9 cellular contexts compared by ENCODE assay signal in genomic region chr5:87268970-87269377, GRCh38. TPM values are rescaled to one million over a fixed set of nuclear protein-coding genes. Genes with fewer than 3 reads are reported as not detected.
DNase-seq lines count a peak whose midpoint lies in the region; ATAC-seq and TF ChIP-seq lines count a peak whose summit lies in the region.
"Had no signal": no experiment of that assay in that cellular context is flagged by ENCODE, and none has a peak within 500 bp of the region (broad histone marks: within the 10 kb centered on the region; RNA-seq: fewer than 3 reads in every experiment).

No MANE protein-coding gene starts in this region.

- peak overlapping the region; percentile 85 for H3K4me3 ChIP-seq in lower leg skin (ENCODE audit: low read depth, poor library complexity, severe bottlenecking)
- peak overlapping the region; percentile 62 to 94 (median 80) for H3K4me3 ChIP-seq in tibial nerve

- ATAC-seq in HG03460 (IDR thresholded peaks at IDR 0.05; ENCODE audit: unreplicated experiment) (no peak), GM19397 (IDR thresholded peaks at IDR 0.05; ENCODE audit: unreplicated experiment) (no peak)

- peak overlapping the region; percentile 88 to 96 (median 90) for H3K27ac ChIP-seq in tibial nerve

- no peaks in the 10 kb centered on the region for H3K9me3 ChIP-seq in tibial nerve

- TF ChIP-seq EP300 in tibial nerve (IDR thresholded peaks at IDR 0.05) = no peak

- H3K4me1 Mint-ChIP-seq in activated naive CD4-positive, alpha-beta T cell treated with anti-CD3 and anti-CD28 coated beads for 36 hours (ENCODE audit: low read depth) = peaks cover 35% of the 10 kb centered on the region

- H3K27me3 ChIP-seq in tibial nerve = no peaks in the 10 kb centered on the region

- peaks cover 0 to 5% (median 0%) of the 10 kb centered on the region in 3 donors for H3K36me3 ChIP-seq in tibial nerve

- TF ChIP-seq CTCF in lower leg skin (IDR thresholded peaks at IDR 0.05) (no peak), tibial nerve (IDR thresholded peaks at IDR 0.05) (no peak)

- H3K27ac Mint-ChIP-seq in activated naive CD4-positive, alpha-beta T cell treated with anti-CD3 and anti-CD28 coated beads for 36 hours = peak overlapping the region; percentile 65

- CTCF ChIA-PET in activated naive CD4-positive, alpha-beta T cell treated with anti-CD3 and anti-CD28 coated beads for 36 hours (lab: Charles Lee) = interaction anchor here (1.1 kb wide), 1 partner anchor 36 kb away, joined by 3 read pairs; no protein-coding TSS in a partner anchor

- DNase-seq in activated naive CD4-positive, alpha-beta T cell treated with anti-CD3 and anti-CD28 coated beads for 36 hours = peak; percentile 20
- no peak for DNase-seq in activated naive CD4-positive, alpha-beta T cell treated with Interleukin-2 at 50 U/mL for 16 hours
- DNase-seq in astrocyte of the hippocampus (ENCODE audit: low read depth, low spot score) (peak; percentile 15), lower leg skin (ENCODE audit: low spot score in 2 of 2) (no peak), tibial nerve (ENCODE audit: low spot score in 2 of 2) (no peak)
- no peak for DNase-seq in activated CD8-positive, alpha-beta memory T cell treated with anti-CD3 and anti-CD28 coated beads, Interleukin-2, amount 50 U/mL, for 4 hours
- DNase-seq: stimulated activated CD4-positive, alpha-beta T cell treated with anti-CD3 and anti-CD28 coated beads, Interleukin-4, amount 100 ng/mL, for 1 hour had no signal

- 0 to 2% methylated on average over 4 of the region's 4 CpGs for WGBS in lower leg skin, 2 donors
- 3 to 4% methylated on average over 4 of the region's 4 CpGs for WGBS in tibial nerve, 2 donors

- intact Hi-C loops in activated naive CD4-positive, alpha-beta T cell treated with anti-CD3 and anti-CD28 coated beads for 36 hours (cut with micrococcal nuclease) = loop anchor here (1.0 to 10.0 kb wide), 7 partner anchors 30 to 1406 kb away; partner anchors contain the start of genes COX7C and TMEM161B
- intact Hi-C loops in lower leg skin (cut with DNase I; ENCODE audit: low total_unique reads) = no loop called here

- no peak for TF ChIP-seq POLR2A in lower leg skin (IDR thresholded peaks at IDR 0.05)
- TF ChIP-seq POLR2A in tibial nerve (IDR thresholded peaks at IDR 0.05) = no peak

- peaks cover 0 to 39% (median 9%) of the 10 kb centered on the region in 4 donors for H3K4me1 ChIP-seq in tibial nerve

- H3K36me3 Mint-ChIP-seq in activated naive CD4-positive, alpha-beta T cell treated with anti-CD3 and anti-CD28 coated beads for 36 hours (ENCODE audit: low read depth) = peaks cover 10% of the 10 kb centered on the region

- no peaks in the 10 kb centered on the region for H3K9me3 Mint-ChIP-seq in activated naive CD4-positive, alpha-beta T cell treated with anti-CD3 and anti-CD28 coated beads for 36 hours

- no peaks in the 10 kb centered on the region for H3K27me3 Mint-ChIP-seq in activated naive CD4-positive, alpha-beta T cell treated with anti-CD3 and anti-CD28 coated beads for 36 hours (ENCODE audit: low read depth)

- peak overlapping the region; percentile 100 for H3K4me3 Mint-ChIP-seq in activated naive CD4-positive, alpha-beta T cell treated with anti-CD3 and anti-CD28 coated beads for 36 hours

RNA-seq across cellular contexts. Expression of gene RASA1, which starts 1.3 kb away (rescaled TPM):
- total RNA-seq in activated naive CD4-positive, alpha-beta T cell treated with anti-CD3 and anti-CD28 coated beads for 36 hours = 10 to 100 TPM; 15.4 to 16.2 TPM
- total RNA-seq in lower leg skin (10 to 100 TPM; 25.8 to 29.7 (median 28.1) TPM), tibial nerve (10 to 100 TPM; 26.9 to 40.6 (median 33.7) TPM)

Comparison
In these comparisons a context has a peak if more than half of its experiments do, and no peak if none do; other contexts are left out.
1. DNase-seq: peak in activated naive CD4-positive, alpha-beta T cell treated with anti-CD3 and anti-CD28 coated beads for 36 hours (single experiment) and astrocyte of the hippocampus (single experiment); none in activated naive CD4-positive, alpha-beta T cell treated with Interleukin-2 at 50 U/mL for 16 hours (single experiment), lower leg skin (0 of 2), tibial nerve (0 of 2) and activated CD8-positive, alpha-beta memory T cell treated with anti-CD3 and anti-CD28 coated beads, Interleukin-2, amount 50 U/mL, for 4 hours (single experiment).